In the genomic region with DNA sequence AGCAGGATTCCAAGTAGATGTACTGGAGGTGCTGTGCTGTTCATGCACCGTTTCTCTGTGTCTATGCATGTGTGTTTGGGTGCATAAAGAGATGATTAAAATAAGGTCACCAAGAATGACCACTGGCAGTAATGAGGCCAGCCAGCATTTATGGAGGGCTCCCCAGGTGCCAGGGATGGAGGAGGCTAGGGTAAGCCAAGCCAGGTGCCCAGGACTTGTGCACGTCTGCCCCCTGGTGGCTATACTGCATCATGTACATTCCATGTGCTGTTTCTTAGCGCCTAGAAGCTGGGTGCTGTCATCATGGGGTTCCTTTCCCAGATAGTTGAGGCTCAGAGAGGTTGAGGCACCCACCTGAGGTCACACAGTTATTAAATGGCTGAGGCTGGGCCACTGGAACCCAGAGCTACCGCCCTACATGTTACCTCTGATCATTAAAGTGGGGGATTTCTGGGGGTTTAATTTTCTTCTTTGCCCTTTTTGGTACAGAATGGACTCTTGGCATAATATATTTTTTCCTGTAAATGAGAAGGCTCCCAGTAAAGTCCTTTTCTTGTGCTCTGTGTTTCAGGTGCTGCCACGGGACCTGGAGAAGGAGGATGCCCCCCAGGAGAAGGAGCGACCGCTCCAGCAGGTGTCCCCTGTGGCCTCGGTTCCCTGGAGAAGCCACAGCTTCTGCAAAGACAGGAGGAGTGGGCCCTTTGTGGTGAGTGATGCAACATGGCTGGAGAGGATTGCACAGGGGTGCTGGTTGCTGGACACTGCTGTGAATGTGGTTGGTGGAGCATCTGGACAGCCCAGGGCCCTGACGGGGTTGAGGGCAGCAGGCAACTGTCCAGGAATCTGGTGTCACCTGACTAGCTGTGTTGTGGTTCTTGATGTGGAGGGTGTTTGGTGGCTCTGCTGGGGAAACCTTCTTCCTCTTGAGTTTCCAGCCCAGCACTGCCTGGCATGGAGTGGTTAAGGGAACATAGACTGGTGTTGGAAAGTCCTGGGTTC, we compare ENCODE assay signal across 8 cellular contexts.
A peak's percentile ranks its signal among the peaks of the same experiment; 100 is the strongest.
DNase-seq lines count a peak whose midpoint lies in the region; ATAC-seq, FAIRE-seq and TF ChIP-seq lines count a peak whose summit lies in the region.

No MANE protein-coding gene starts in this region.

- no peaks in the 10 kb centered on the region for H3K27me3 Mint-ChIP-seq in Calu3 (ENCODE audit: unreplicated experiment)

- CTCF ChIA-PET in Calu3 (lab: Charles Lee), result interaction anchor here (0.6 to 2.0 kb wide), 10 partner anchors 57 to 219 kb away, joined by 3 to 13 read pairs (median 4); no protein-coding TSS in a partner anchor

- peak; percentile 21 for TF ChIP-seq POLR2A in ovary (IDR thresholded peaks at IDR 0.05)

- TF ChIP-seq CTCF in Calu3 (IDR thresholded peaks at IDR 0.05; ENCODE audit: unreplicated experiment), result peak; percentile 95
- TF ChIP-seq CTCF in RWPE2 (IDR thresholded peaks at IDR 0.05; ENCODE audit: poor library complexity, severe bottlenecking), result peak; percentile 88
- peak; percentile 74 to 88 (median 85) for TF ChIP-seq CTCF in ovary (IDR thresholded peaks at IDR 0.05)

- no peak overlapping the region for H3K27ac Mint-ChIP-seq in Calu3 (ENCODE audit: unreplicated experiment)

- H3K4me1 ChIP-seq in RWPE2 (ENCODE audit: insufficient read depth, poor library complexity, severe bottlenecking), result no peaks in the 10 kb centered on the region
- peaks cover 3% of the 10 kb centered on the region for H3K4me1 ChIP-seq in ovary (ENCODE audit: insufficient read depth)

- H3K4me3 Mint-ChIP-seq in Calu3 (ENCODE audit: low read depth, unreplicated experiment), result no peak overlapping the region

- ATAC-seq in RWPE2 (ENCODE audit: low read depth) (peak; percentile 65; the same call in 2 of the 3 replicates), GM21576 (IDR thresholded peaks at IDR 0.05; ENCODE audit: unreplicated experiment) (no peak)

- H3K4me3 ChIP-seq in RWPE2 (ENCODE audit: severe bottlenecking), result no peak overlapping the region
- H3K4me3 ChIP-seq in ovary, result no peak overlapping the region

- no peaks in the 10 kb centered on the region for H3K27me3 ChIP-seq in RWPE2 (ENCODE audit: insufficient read depth, poor library complexity, severe bottlenecking)
- no peaks in the 10 kb centered on the region for H3K27me3 ChIP-seq in ovary

- H3K36me3 Mint-ChIP-seq in Calu3 (ENCODE audit: insufficient read depth, unreplicated experiment), result peaks cover 14% of the 10 kb centered on the region

- H3K4me1 Mint-ChIP-seq in Calu3 (ENCODE audit: low read depth, unreplicated experiment), result peaks cover 8% of the 10 kb centered on the region

- FAIRE-seq in frontal cortex (lab: Jason Lieb, UNC), result no peak
- peak; percentile 99 for FAIRE-seq in urothelium cell line (lab: Jason Lieb, UNC)

- intact Hi-C loops in Calu3 (cut with micrococcal nuclease; ENCODE audit: unreplicated experiment) (loop anchor here (1.0 to 2.0 kb wide), 3 partner anchors 97 to 280 kb away; a partner anchor contains a TSS), ovary (cut with DNase I) (loop anchor here (1.0 to 5.0 kb wide), 3 partner anchors 96 to 97 kb away; a partner anchor contains a TSS)

- 61 to 67% (median 64%) methylated on average over 9 of the region's 9 CpGs for WGBS in ovary, 3 donors

- H3K9me3 ChIP-seq in RWPE2 (ENCODE audit: severe bottlenecking) (no peaks in the 10 kb centered on the region), ovary (no peaks in the 10 kb centered on the region)

- H3K27ac ChIP-seq in RWPE2 (ENCODE audit: poor library complexity, severe bottlenecking), result no peak overlapping the region
- H3K27ac ChIP-seq in ovary, result no peak overlapping the region

- no peaks in the 10 kb centered on the region for H3K9me3 Mint-ChIP-seq in Calu3 (ENCODE audit: low read depth, unreplicated experiment)

- H3K36me3 ChIP-seq in RWPE2 (ENCODE audit: low read depth) (peaks cover 51% of the 10 kb centered on the region), ovary (no peaks in the 10 kb centered on the region)

- peak; percentile 83 for DNase-seq in Calu3
- DNase-seq in HUDEP-2 (lab: John Stamatoyannopoulos, UW; ENCODE audit: unreplicated experiment in 76 of 76), result peak in 59 of 76 experiments; percentile 5 to 73 (median 52)
- no peak for DNase-seq in RWPE2 (ENCODE audit: low spot score)
- peak; percentile 87 for DNase-seq in activated effector memory CD4-positive, alpha-beta T cell treated with anti-CD3 and anti-CD28 coated beads, Interleukin-2, amount 50 U/mL, for 16 hours
- DNase-seq in frontal cortex (ENCODE audit: low spot score in 2 of 2), result peak; percentile 38 to 72
- DNase-seq in ovary, result peak; percentile 57 to 78 (median 77)
- DNase-seq in urothelium cell line (ENCODE audit: low spot score), result peak; percentile 94

- TF ChIP-seq EP300 in ovary (IDR thresholded peaks at IDR 0.05), result no peak

- BruUV-seq in Calu3 (replicated peaks; lab: Mats Ljungman, UMichigan), result no TSS peak
